Comparison of ENCODE assay signal across 1 cellular context in the genomic region with DNA sequence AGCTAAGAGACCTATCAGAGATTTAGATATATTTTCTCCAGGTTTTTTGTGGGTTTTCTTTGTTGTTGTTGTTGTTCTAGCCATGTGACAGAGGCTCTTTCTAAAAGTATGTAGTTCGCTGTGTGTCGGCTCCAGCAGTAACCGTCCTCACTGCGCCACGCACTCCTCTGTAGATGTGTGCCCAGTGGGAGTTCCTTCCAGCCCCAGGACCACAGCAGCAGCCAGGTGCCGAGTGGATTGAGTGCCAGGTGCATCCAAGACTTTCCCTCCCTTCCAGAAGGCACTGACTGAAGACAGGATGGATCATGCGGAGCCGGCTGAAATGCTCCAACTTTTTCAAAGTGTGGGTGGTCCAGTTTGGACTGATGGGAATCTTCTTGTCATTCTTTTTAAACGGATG.
TF ChIP-seq lines count a peak whose summit lies in the region.

No MANE protein-coding gene starts in this region.

TF ChIP-seq in K562, 482 proteins besides CTCF, POLR2A, EP300 and RAD21:
- TF ChIP-seq ZNF77 (CRISPR knock-in tag; IDR thresholded peaks at IDR 0.05): no peak
- no peak for TF ChIP-seq DMBX1 (CRISPR knock-in tag; IDR thresholded peaks at IDR 0.05; ENCODE audit: borderline replicate concordance)
- no peak for TF ChIP-seq PKNOX1 (IDR thresholded peaks at IDR 0.05)
- TF ChIP-seq SMAD1 (IDR thresholded peaks at IDR 0.05; ENCODE audit: low read depth, low read length, partially characterized antibody): no peak
